8 cellular contexts compared by ENCODE assay signal in the genomic region with DNA sequence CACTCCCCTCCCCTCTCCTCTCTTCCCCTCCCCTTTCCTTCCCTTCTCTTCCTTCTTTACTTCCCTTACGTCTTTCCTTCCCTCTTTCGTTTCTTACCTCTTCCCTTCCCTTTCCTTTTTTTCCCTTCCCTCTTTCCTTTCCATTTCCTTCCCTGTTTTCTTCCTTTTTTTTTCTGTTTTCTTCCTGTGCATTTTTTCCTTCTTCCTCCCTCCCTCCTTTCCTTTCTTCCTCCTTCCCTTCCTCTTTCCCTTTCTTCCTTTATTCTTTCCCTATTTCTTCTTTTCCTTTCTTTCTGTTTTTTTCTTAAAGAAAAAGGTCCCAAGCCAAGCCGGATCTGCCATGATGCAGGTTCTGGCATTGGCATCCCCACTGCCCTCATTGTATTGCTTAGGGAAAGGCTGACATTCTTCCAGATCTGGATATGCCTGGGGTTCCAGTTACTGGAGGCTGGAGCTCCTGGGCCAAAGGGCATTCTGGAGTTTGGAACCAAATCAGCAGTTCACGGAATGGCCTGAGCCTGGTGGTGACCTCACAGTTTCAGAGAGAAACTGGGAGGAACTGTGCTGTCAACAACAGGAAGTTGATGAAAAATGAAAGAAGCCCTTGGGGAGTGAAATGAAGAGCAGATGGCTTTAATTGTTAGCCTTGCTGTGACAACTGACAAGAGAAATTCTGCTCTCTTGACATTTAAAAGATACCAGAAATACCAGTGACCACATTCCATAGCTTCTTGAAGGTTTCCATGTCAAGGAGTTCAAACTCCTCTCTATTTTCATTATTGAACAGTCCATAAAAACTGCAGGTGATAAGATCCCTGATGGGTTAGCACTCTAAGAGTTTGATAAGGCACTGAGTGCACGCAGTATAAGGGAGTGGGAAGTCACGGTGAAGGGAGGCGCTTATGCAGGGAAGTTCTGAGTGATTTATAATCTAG.
DNase-seq lines count a peak whose midpoint lies in the region; ATAC-seq and TF ChIP-seq lines count a peak whose summit lies in the region.

No MANE protein-coding gene starts in this region.

- H3K4me1 Mint-ChIP-seq in CD4-positive, CD25-positive, alpha-beta regulatory T cell = peaks cover 0 to 9% (median 3%) of the 10 kb centered on the region in 4 donors

- no peak for TF ChIP-seq POLR2A in sigmoid colon (IDR thresholded peaks at IDR 0.05)

- H3K9me3 ChIP-seq in CD4-positive, CD25-positive, alpha-beta regulatory T cell (ENCODE audit: control insufficient read depth in 2 of 2, low read length in 2 of 2) = no peaks in the 10 kb centered on the region
- no peaks in the 10 kb centered on the region for H3K9me3 ChIP-seq in sigmoid colon

- H3K27me3 Mint-ChIP-seq in CD4-positive, CD25-positive, alpha-beta regulatory T cell = no peaks in the 10 kb centered on the region

- 43 to 48% methylated on average over 7 of the region's 7 CpGs for WGBS in sigmoid colon, 2 donors

- H3K4me1 ChIP-seq in CD4-positive, CD25-positive, alpha-beta regulatory T cell (ENCODE audit: control insufficient read depth, insufficient read depth, low read length, poor library complexity, severe bottlenecking) = no peaks in the 10 kb centered on the region
- peaks cover 0 to 22% (median 18%) of the 10 kb centered on the region in 4 donors for H3K4me1 ChIP-seq in sigmoid colon

- H3K27ac ChIP-seq in CD4-positive, CD25-positive, alpha-beta regulatory T cell (ENCODE audit: insufficient read depth, low read length, poor library complexity, severe bottlenecking) = no peak overlapping the region
- peak overlapping the region; percentile 36 to 72 (median 55) for H3K27ac ChIP-seq in sigmoid colon

- H3K36me3 ChIP-seq in CD4-positive, CD25-positive, alpha-beta regulatory T cell (ENCODE audit: control insufficient read depth, insufficient read depth, low read length) = no peaks in the 10 kb centered on the region
- no peaks in the 10 kb centered on the region for H3K36me3 ChIP-seq in sigmoid colon

- no peak overlapping the region for H3K27ac Mint-ChIP-seq in CD4-positive, CD25-positive, alpha-beta regulatory T cell

- peak overlapping the region in 1 of 4 donors; percentile 82 for H3K4me3 Mint-ChIP-seq in CD4-positive, CD25-positive, alpha-beta regulatory T cell

- H3K27me3 ChIP-seq in CD4-positive, CD25-positive, alpha-beta regulatory T cell (ENCODE audit: control insufficient read depth, insufficient read depth, low read length) = no peaks in the 10 kb centered on the region
- H3K27me3 ChIP-seq in sigmoid colon = no peaks in the 10 kb centered on the region

- no peak for ATAC-seq in CD4-positive, CD25-positive, alpha-beta regulatory T cell (ENCODE audit: low read depth in 2 of 2)
- ATAC-seq in GM19025 (IDR thresholded peaks at IDR 0.05; ENCODE audit: low read depth, unreplicated experiment) (peak; percentile 99), HG03095 (IDR thresholded peaks at IDR 0.05; ENCODE audit: unreplicated experiment) (peak; percentile 100), Right ventricle myocardium superior (ENCODE audit: poor library complexity) (peak; percentile 94)

- TF ChIP-seq CTCF in sigmoid colon (IDR thresholded peaks at IDR 0.05) = no peak

- intact Hi-C loops in Right ventricle myocardium superior (cut with DNase I) = no loop called here
- intact Hi-C loops in sigmoid colon (cut with DNase I) = no loop called here

- in situ Hi-C loops in SK-MEL-5 (cut with HindIII; ENCODE audit: low pct_unique_long_range_greater_than_20kb, low sequenced_read_pairs) = no loop called here

- no peaks in the 10 kb centered on the region for H3K36me3 Mint-ChIP-seq in CD4-positive, CD25-positive, alpha-beta regulatory T cell

- TF ChIP-seq EP300 in sigmoid colon (IDR thresholded peaks at IDR 0.05) = no peak

- peak in 1 of 3 donors; percentile 52 for DNase-seq in CD4-positive, CD25-positive, alpha-beta regulatory T cell
- DNase-seq in SK-MEL-5 (ENCODE audit: low read depth, low spot score) (peak; percentile 10), Right ventricle myocardium superior (peak; percentile 73), sigmoid colon (peak; percentile 79), NCI-H1930 (lab: John Stamatoyannopoulos, UW) (no peak)
- DNase-seq in stimulated activated CD4-positive, alpha-beta T cell treated with anti-CD3 and anti-CD28 coated beads, Interleukin-4, amount 100 ng/mL, for 4 hours = no peak

- peaks cover 0 to 7% (median 2%) of the 10 kb centered on the region in 7 donors for H3K9me3 Mint-ChIP-seq in CD4-positive, CD25-positive, alpha-beta regulatory T cell

- peak overlapping the region; percentile 41 for H3K4me3 ChIP-seq in CD4-positive, CD25-positive, alpha-beta regulatory T cell (ENCODE audit: low read depth, low read length)
- no peak overlapping the region for H3K4me3 ChIP-seq in sigmoid colon

Comparison
In these comparisons a context has a peak if more than half of its experiments do, and no peak if none do; other contexts are left out.
1. ATAC-seq: peak in GM19025 (single experiment), HG03095 (single experiment) and Right ventricle myocardium superior (single experiment); none in CD4-positive, CD25-positive, alpha-beta regulatory T cell (0 of 2).
2. DNase-seq: peak in SK-MEL-5 (single experiment), Right ventricle myocardium superior (single experiment) and sigmoid colon (single experiment); none in NCI-H1930 (0 of 2) and stimulated activated CD4-positive, alpha-beta T cell treated with anti-CD3 and anti-CD28 coated beads, Interleukin-4, amount 100 ng/mL, for 4 hours (0 of 2).